In the genomic region with DNA sequence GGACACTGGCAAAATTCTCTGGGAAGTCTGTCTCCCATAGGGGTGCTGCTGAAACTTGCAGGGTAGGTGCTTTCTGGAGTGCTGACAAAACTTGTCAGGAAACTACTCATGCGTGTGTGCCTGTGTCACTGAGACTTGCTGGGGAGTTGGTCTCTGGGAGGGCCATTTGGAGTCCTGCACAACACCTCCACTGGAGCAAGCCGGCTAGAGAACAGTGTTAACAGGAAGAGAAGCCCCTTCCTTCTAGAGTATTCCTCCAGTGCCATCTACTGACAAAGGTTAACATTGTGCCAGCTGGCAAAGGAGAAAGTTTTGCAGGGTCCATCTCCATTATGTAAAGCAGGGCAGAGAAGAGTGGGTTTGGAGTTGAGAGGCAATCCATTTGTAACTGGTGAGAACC, we compare ENCODE assay signal across 8 cellular contexts. TPM values are rescaled to one million over a fixed set of nuclear protein-coding genes. Genes with fewer than 3 reads are reported as not detected.
A peak's percentile ranks its signal among the peaks of the same experiment; 100 is the strongest.
DNase-seq lines count a peak whose midpoint lies in the region; ATAC-seq and TF ChIP-seq lines count a peak whose summit lies in the region.

No MANE protein-coding gene starts in this region.

- peaks cover 0 to 5% of the 10 kb centered on the region in 2 donors for H3K36me3 ChIP-seq in left lung
- no peaks in the 10 kb centered on the region for H3K36me3 ChIP-seq in uterus

- no peaks in the 10 kb centered on the region for H3K27me3 ChIP-seq in left lung
- no peaks in the 10 kb centered on the region for H3K27me3 ChIP-seq in uterus

- intact Hi-C loops in Right ventricle myocardium inferior (cut with DNase I): loop anchor here (2.0 to 5.0 kb wide), 2 partner anchors 30 to 96 kb away; partner anchors contain the start of gene ZMYM4
- intact Hi-C loops in cardiac septum (cut with DNase I): loop anchor here (5.0 to 10.0 kb wide), 2 partner anchors 96 to 444 kb away; partner anchors contain the start of gene SMIM12
- intact Hi-C loops in left lung (cut with DNase I): loop anchor here in 1 of 2 donors (10.0 kb wide), 1 partner anchor 94 kb away; no protein-coding TSS in a partner anchor
- intact Hi-C loops in uterus (cut with DNase I; ENCODE audit: low total_unique reads): no loop called here

- no peaks in the 10 kb centered on the region; the same call in 1 of the 2 replicates for H3K4me1 Mint-ChIP-seq in HFFc6 (ENCODE audit: low read depth)

- ATAC-seq in Right ventricle myocardium inferior (peak; percentile 61), left lung (peak; percentile 88)

- no peak overlapping the region for H3K4me3 Mint-ChIP-seq in HFFc6

- no peaks in the 10 kb centered on the region for H3K27me3 Mint-ChIP-seq in HFFc6 (ENCODE audit: insufficient read depth)

- peaks cover 0 to 6% of the 10 kb centered on the region in 2 donors for H3K4me1 ChIP-seq in left lung
- H3K4me1 ChIP-seq in uterus: no peaks in the 10 kb centered on the region

- no peak overlapping the region; the same call in 1 of the 2 replicates for H3K27ac Mint-ChIP-seq in HFFc6

- DNase-seq in Right ventricle myocardium inferior (ENCODE audit: missing footprints): no peak
- DNase-seq in cardiac septum (ENCODE audit: low spot score): no peak
- DNase-seq in HFFc6: peak; percentile 21
- peak; percentile 19 for DNase-seq in RWPE1 (ENCODE audit: low spot score)
- DNase-seq in cerebellar cortex (ENCODE audit: low spot score): peak; percentile 58
- DNase-seq in left lung: no peak
- peak in 1 of 2 donors; percentile 23 for DNase-seq in uterus
- no peak for DNase-seq in NCI-H774 (lab: John Stamatoyannopoulos, UW)

- no peaks in the 10 kb centered on the region for H3K9me3 Mint-ChIP-seq in HFFc6

- no peaks in the 10 kb centered on the region for H3K36me3 Mint-ChIP-seq in HFFc6 (ENCODE audit: low read depth)

- H3K4me3 ChIP-seq in left lung (no peak overlapping the region), uterus (no peak overlapping the region)

- POLR2A ChIA-PET in RWPE1 (lab: Yijun Ruan, JAX; ENCODE audit: low non-redundant PET): no interaction called here

- no peak for TF ChIP-seq POLR2A in uterus (IDR thresholded peaks at IDR 0.05)

- CTCF ChIA-PET in RWPE1 (lab: Yijun Ruan, JAX): interaction anchor here (0.5 kb wide), 1 partner anchor 104 kb away, joined by 3 read pairs; no protein-coding TSS in a partner anchor

- TF ChIP-seq CTCF in HFFc6 (IDR thresholded peaks at IDR 0.05): peak; percentile 69
- TF ChIP-seq CTCF in RWPE1 (conservative IDR thresholded peaks at IDR 0.05; ENCODE audit: low read depth): peak; percentile 21; the same call in 1 of the 2 replicates
- peak in 1 of 2 donors; percentile 28 for TF ChIP-seq CTCF in left lung (IDR thresholded peaks at IDR 0.05)
- TF ChIP-seq CTCF in uterus (IDR thresholded peaks at IDR 0.05): peak; percentile 37 to 46 (median 42)

- H3K27ac ChIP-seq in RWPE1: peak overlapping the region; percentile 24; the same call in 1 of the 2 replicates
- H3K27ac ChIP-seq in left lung: no peak overlapping the region
- no peak overlapping the region for H3K27ac ChIP-seq in uterus

- no peaks in the 10 kb centered on the region for H3K9me3 ChIP-seq in left lung
- H3K9me3 ChIP-seq in uterus: no peaks in the 10 kb centered on the region

RNA-seq across cellular contexts. Expression of gene ZMYM4, which starts 30.0 kb away (rescaled TPM):
- total RNA-seq in Right ventricle myocardium inferior: 27.7 TPM
- 36.1 TPM for total RNA-seq in cardiac septum
- total RNA-seq in HFFc6 (2021; fragmentation: NEBNext Ultra II Directional; extraction: Animal tissue kit (Norgen Biotek cat#: 25700)): 10 to 100 TPM; 49.8 to 58.0 (median 52.5) TPM
- 10 to 100 TPM; 47.7 to 51.5 TPM for total RNA-seq in left lung
- total RNA-seq in uterus: 10 to 100 TPM; 19.7 to 84.9 (median 49.9) TPM

Comparison
In these comparisons a context has a peak if more than half of its experiments do, and no peak if none do; other contexts are left out.
1. DNase-seq: peak in HFFc6 (single experiment), RWPE1 (single experiment) and cerebellar cortex (single experiment); none in Right ventricle myocardium inferior (single experiment), cardiac septum (single experiment), left lung (0 of 2) and NCI-H774 (single experiment).